In genomic region chr9:117777823-117778222, GRCh38 we compare ENCODE assay signal across 12 cellular contexts.
DNase-seq lines count a peak whose midpoint lies in the region; ATAC-seq lines count a peak whose summit lies in the region.
"Had no signal": no experiment of that assay in that cellular context is flagged by ENCODE, and none has a peak within 500 bp of the region (broad histone marks: within the 10 kb centered on the region; RNA-seq: fewer than 3 reads in every experiment).

No MANE protein-coding gene starts in this region.

- peak; percentile 40 for ATAC-seq in GM18519 (IDR thresholded peaks at IDR 0.05; ENCODE audit: low FRiP score, unreplicated experiment)
- ATAC-seq in GM21526 (IDR thresholded peaks at IDR 0.05; ENCODE audit: low FRiP score, unreplicated experiment): peak; percentile 58
- peak; percentile 59 for ATAC-seq in HG03565 (IDR thresholded peaks at IDR 0.05; ENCODE audit: unreplicated experiment)
- ATAC-seq in left lobe of liver: peak; percentile 41
- ATAC-seq in esophagus mucosa: no peak
- no peak for ATAC-seq in HG03196 (IDR thresholded peaks at IDR 0.05; ENCODE audit: unreplicated experiment)
- ATAC-seq: activated T-cell treated with anti-CD3 and anti-CD28 coated beads, Interleukin-2, amount 50 U/mL, for 72 hours had no signal

- DNase-seq in left lobe of liver (ENCODE audit: low spot score) (no peak), NCI-H1930 (lab: John Stamatoyannopoulos, UW) (no peak), D341Med (ENCODE audit: low spot score) (no peak)
- DNase-seq: activated T-cell treated with anti-CD3 and anti-CD28 coated beads, Interleukin-2, amount 50 U/mL, for 72 hours; H9; transverse colon; WERI-Rb-1 had no signal

Comparison
In these comparisons a context has a peak if more than half of its experiments do, and no peak if none do; other contexts are left out.
1. ATAC-seq: peak in GM18519 (single experiment), GM21526 (single experiment), HG03565 (single experiment) and left lobe of liver (single experiment); none in esophagus mucosa (single experiment) and HG03196 (single experiment).